In genomic region chr21:37849703-37850102, GRCh38 we compare ENCODE assay signal across 14 cellular contexts.
DNase-seq lines count a peak whose midpoint lies in the region; TF ChIP-seq lines count a peak whose summit lies in the region.
"Had no signal": no experiment of that assay in that cellular context is flagged by ENCODE, and none has a peak within 500 bp of the region (broad histone marks: within the 10 kb centered on the region; RNA-seq: fewer than 3 reads in every experiment).

No MANE protein-coding gene starts in this region.

- H3K27ac Mint-ChIP-seq in type B pancreatic cell = no peak overlapping the region
- H3K27ac Mint-ChIP-seq: activated CD4-positive, alpha-beta T cell treated with anti-CD3 and anti-CD28 coated beads for 36 hours had no signal

- no peak for TF ChIP-seq CTCF in choroid plexus epithelial cell (conservative IDR thresholded peaks at IDR 0.05; ENCODE audit: low read depth, low read length)
- no peak for TF ChIP-seq CTCF in GM20000 (IDR thresholded peaks at IDR 0.05; ENCODE audit: extremely low read depth, missing control alignments)
- TF ChIP-seq CTCF in type B pancreatic cell (conservative IDR thresholded peaks at IDR 0.05) = no peak

- peaks cover 20% of the 10 kb centered on the region for H3K4me1 Mint-ChIP-seq in type B pancreatic cell (ENCODE audit: unreplicated experiment)
- H3K4me1 Mint-ChIP-seq: activated CD4-positive, alpha-beta T cell treated with anti-CD3 and anti-CD28 coated beads for 36 hours had no signal

- H3K4me3 Mint-ChIP-seq in type B pancreatic cell = no peak overlapping the region
- H3K4me3 Mint-ChIP-seq: activated CD4-positive, alpha-beta T cell treated with anti-CD3 and anti-CD28 coated beads for 36 hours had no signal

- DNase-seq in AG08396 (ENCODE audit: low spot score) (peak; percentile 59), LHCN-M2 (ENCODE audit: low read depth) (peak; percentile 95), choroid plexus epithelial cell (ENCODE audit: low read depth) (peak; percentile 83), kidney tubule cell (ENCODE audit: low spot score) (peak; percentile 97), GM20000 (ENCODE audit: low spot score) (no peak), NCI-H187 (lab: John Stamatoyannopoulos, UW) (no peak), NCI-H345 (lab: John Stamatoyannopoulos, UW) (no peak), type B pancreatic cell (ENCODE audit: extremely low spot score, unreplicated experiment) (no peak)
- DNase-seq: activated CD4-positive, alpha-beta T cell treated with anti-CD3 and anti-CD28 coated beads for 36 hours; C1 segment of cervical spinal cord; cerebellar nuclear complex; GF-D8; mucosa of descending colon; transverse colon had no signal

- no peak overlapping the region for H3K4me3 ChIP-seq in choroid plexus epithelial cell (ENCODE audit: low read depth, low read length)
- H3K4me3 ChIP-seq: mucosa of descending colon, transverse colon had no signal

- H3K27me3 Mint-ChIP-seq in type B pancreatic cell = peaks cover 15% of the 10 kb centered on the region

- H3K9me3 Mint-ChIP-seq in type B pancreatic cell = no peaks in the 10 kb centered on the region

- no peaks in the 10 kb centered on the region for H3K36me3 Mint-ChIP-seq in type B pancreatic cell

Comparison
In these comparisons a context has a peak if more than half of its experiments do, and no peak if none do; other contexts are left out.
1. DNase-seq: peak in AG08396 (single experiment), LHCN-M2 (single experiment), choroid plexus epithelial cell (single experiment) and kidney tubule cell (single experiment); none in GM20000 (single experiment), NCI-H187 (0 of 2), NCI-H345 (single experiment) and type B pancreatic cell (single experiment).